13 cellular contexts compared by ENCODE assay signal in genomic region chr16:22188267-22188594, GRCh38. TPM values are rescaled to one million over a fixed set of nuclear protein-coding genes. Genes with fewer than 3 reads are reported as not detected.
DNase-seq lines count a peak whose midpoint lies in the region; ATAC-seq and TF ChIP-seq lines count a peak whose summit lies in the region.
"Had no signal": no experiment of that assay in that cellular context is flagged by ENCODE, and none has a peak within 500 bp of the region (broad histone marks: within the 10 kb centered on the region; RNA-seq: fewer than 3 reads in every experiment).

No MANE protein-coding gene starts in this region.

- TF ChIP-seq POLR2A in lower leg skin (IDR thresholded peaks at IDR 0.05): no peak

- peak overlapping the region; percentile 27 for H3K56ac ChIP-seq in mesendoderm (ENCODE audit: low read length)

- H2BK120ac ChIP-seq in mesendoderm (ENCODE audit: low read depth, low read length): no peak overlapping the region

- TF ChIP-seq CTCF in heart right ventricle (IDR thresholded peaks at IDR 0.05): no peak
- TF ChIP-seq CTCF in upper lobe of right lung (IDR thresholded peaks at IDR 0.05): no peak
- no peak for TF ChIP-seq CTCF in lower leg skin (IDR thresholded peaks at IDR 0.05)

- WGBS in heart right ventricle, 2 donors: 70 to 82% methylated on average over 2 of the region's 2 CpGs
- no CpG with 5 or more reads among the region's 2 CpGs for WGBS in mesendoderm (ENCODE audit: extremely low coverage, insufficient coverage, low lambda C conversion rate)
- 71 to 72% methylated on average over 2 of the region's 2 CpGs for WGBS in lower leg skin, 2 donors

- H3K27ac Mint-ChIP-seq in activated CD4-positive, alpha-beta memory T cell treated with anti-CD3 and anti-CD28 coated beads, Interleukin-2, amount 10 ng/mL, durations not matched to agents 7 days and 5 days: peak overlapping the region; percentile 62

- H3K4me2 ChIP-seq in mesendoderm (ENCODE audit: low read length): no peak overlapping the region

- CTCF ChIA-PET in activated CD4-positive, alpha-beta memory T cell treated with anti-CD3 and anti-CD28 coated beads, Interleukin-2, amount 10 ng/mL, durations not matched to agents 7 days and 5 days (lab: Charles Lee): interaction anchor here (0.6 to 14.1 kb wide), 28 partner anchors 14 to 240 kb away, joined by 3 to 183 read pairs (median 6); partner anchors contain the start of genes MOSMO, PDZD9, POLR3E and UQCRC2

- H3K18ac ChIP-seq in mesendoderm (ENCODE audit: low read length): no peak overlapping the region

- intact Hi-C loops in heart right ventricle (cut with DNase I) (loop anchor here (1.0 to 10.0 kb wide), 16 partner anchors 86 to 1033 kb away; partner anchors contain the start of genes PDZD9 (in 8 of the 10), UQCRC2 (in 3 of the 10), MOSMO (in 2 of the 10) and VWA3A (in 2 of the 10)), Right ventricle myocardium inferior (cut with DNase I) (loop anchor here (2.0 kb wide), 2 partner anchors 187 to 235 kb away; partner anchors contain the start of genes PDZD9 and UQCRC2), upper lobe of right lung (cut with DNase I) (loop anchor here (5.0 to 10.0 kb wide), 2 partner anchors 83 to 186 kb away; partner anchors contain the start of gene PDZD9), lower leg skin (cut with DNase I; ENCODE audit: low total_unique reads) (loop anchor here (5.0 kb wide), 1 partner anchor 186 kb away; the partner anchor contains the start of gene PDZD9)

- no peaks in the 10 kb centered on the region for H3K36me3 ChIP-seq in heart right ventricle
- no peaks in the 10 kb centered on the region for H3K36me3 ChIP-seq in mesendoderm (ENCODE audit: control insufficient read depth, insufficient read depth, low read length)
- H3K36me3 ChIP-seq in upper lobe of right lung: no peaks in the 10 kb centered on the region

- H3K79me2 ChIP-seq in mesendoderm (ENCODE audit: control insufficient read depth, insufficient read depth, low read length): no peaks in the 10 kb centered on the region

- no peaks in the 10 kb centered on the region for H3K79me1 ChIP-seq in mesendoderm (ENCODE audit: low read length)

- H3K4me1 Mint-ChIP-seq in activated CD4-positive, alpha-beta memory T cell treated with anti-CD3 and anti-CD28 coated beads, Interleukin-2, amount 10 ng/mL, durations not matched to agents 7 days and 5 days: peaks cover 32% of the 10 kb centered on the region

- no peaks in the 10 kb centered on the region for H3K36me3 Mint-ChIP-seq in activated CD4-positive, alpha-beta memory T cell treated with anti-CD3 and anti-CD28 coated beads, Interleukin-2, amount 10 ng/mL, durations not matched to agents 7 days and 5 days (ENCODE audit: low read depth)
- H3K36me3 Mint-ChIP-seq: activated CD8-positive, alpha-beta memory T cell treated with anti-CD3 and anti-CD28 coated beads, Interleukin-2, amount 10 ng/mL, durations not matched to agents 7 days and 5 days; mesothelial cell of epicardium had no signal

- POLR2A ChIA-PET in activated CD4-positive, alpha-beta memory T cell treated with anti-CD3 and anti-CD28 coated beads, Interleukin-2, amount 10 ng/mL, durations not matched to agents 7 days and 5 days (lab: Charles Lee): interaction anchor here (1.1 to 5.8 kb wide), 7 partner anchors 18 to 235 kb away, joined by 3 to 71 read pairs (median 11); partner anchors contain the start of genes EEF2K, MOSMO, POLR3E and UQCRC2

- H3K9me3 ChIP-seq in heart right ventricle (no peaks in the 10 kb centered on the region), upper lobe of right lung (no peaks in the 10 kb centered on the region)

- H3K27ac ChIP-seq in heart right ventricle (peak overlapping the region in 6 of 10 donors; percentile 29 to 98 (median 94)), mesendoderm (ENCODE audit: low read depth, low read length) (no peak overlapping the region), upper lobe of right lung (peak overlapping the region; percentile 12)

- no peak overlapping the region for H3K23ac ChIP-seq in mesendoderm (ENCODE audit: low read length)

- no peak overlapping the region for H3K4ac ChIP-seq in mesendoderm (ENCODE audit: low read depth, low read length)

- H4K8ac ChIP-seq in mesendoderm (ENCODE audit: low read depth, low read length): no peak overlapping the region

- DNase-seq in heart right ventricle (no peak), Right ventricle myocardium inferior (ENCODE audit: missing footprints) (no peak), mesendoderm (no peak), upper lobe of right lung (no peak), lower leg skin (ENCODE audit: low spot score in 2 of 2) (no peak), NCI-H510A treated with DMSO at 0.1 percent for 48 hours (lab: John Stamatoyannopoulos, UW) (no peak), GF-D8 (lab: John Stamatoyannopoulos, UW) (no peak)
- DNase-seq in activated CD4-positive, alpha-beta memory T cell treated with anti-CD3 and anti-CD28 coated beads, Interleukin-2, amount 10 ng/mL, durations not matched to agents 7 days and 5 days: no peak

- H3K27me3 ChIP-seq in heart right ventricle: no peaks in the 10 kb centered on the region
- no peaks in the 10 kb centered on the region for H3K27me3 ChIP-seq in mesendoderm (ENCODE audit: insufficient read depth, low read length, poor library complexity)
- no peaks in the 10 kb centered on the region for H3K27me3 ChIP-seq in upper lobe of right lung
- H3K27me3 ChIP-seq: dorsolateral prefrontal cortex had no signal

- H3K9ac ChIP-seq in mesendoderm (ENCODE audit: low read length): peak overlapping the region; percentile 6

- H3K4me3 Mint-ChIP-seq in activated CD4-positive, alpha-beta memory T cell treated with anti-CD3 and anti-CD28 coated beads, Interleukin-2, amount 10 ng/mL, durations not matched to agents 7 days and 5 days: no peak overlapping the region

- H3K9me3 Mint-ChIP-seq in activated CD4-positive, alpha-beta memory T cell treated with anti-CD3 and anti-CD28 coated beads, Interleukin-2, amount 10 ng/mL, durations not matched to agents 7 days and 5 days: no peaks in the 10 kb centered on the region
- H3K9me3 Mint-ChIP-seq: mesothelial cell of epicardium had no signal

- H3K4me1 ChIP-seq in heart right ventricle (peaks cover 8 to 40% (median 36%) of the 10 kb centered on the region in 9 donors), mesendoderm (ENCODE audit: control insufficient read depth, low read depth, low read length) (no peaks in the 10 kb centered on the region), upper lobe of right lung (peaks cover 28% of the 10 kb centered on the region)

- H3K4me3 ChIP-seq in heart right ventricle: no peak overlapping the region
- no peak overlapping the region for H3K4me3 ChIP-seq in mesendoderm (ENCODE audit: low read length)
- H3K4me3 ChIP-seq in upper lobe of right lung: no peak overlapping the region
- no peak overlapping the region for H3K4me3 ChIP-seq in lower leg skin (ENCODE audit: low read depth, poor library complexity, severe bottlenecking)

- no peak overlapping the region for H4K5ac ChIP-seq in mesendoderm (ENCODE audit: low read length)

- ATAC-seq in heart right ventricle: no peak
- no peak for ATAC-seq in Right ventricle myocardium inferior
- no peak for ATAC-seq in upper lobe of right lung
- ATAC-seq: activated CD8-positive, alpha-beta memory T cell treated with anti-CD3 and anti-CD28 coated beads, Interleukin-2, amount 10 ng/mL, durations not matched to agents 7 days and 5 days had no signal

- H2BK15ac ChIP-seq in mesendoderm (replicated peaks; ENCODE audit: low read depth): no peak overlapping the region

- H3K27me3 Mint-ChIP-seq in activated CD4-positive, alpha-beta memory T cell treated with anti-CD3 and anti-CD28 coated beads, Interleukin-2, amount 10 ng/mL, durations not matched to agents 7 days and 5 days: no peaks in the 10 kb centered on the region
- H3K27me3 Mint-ChIP-seq: activated CD8-positive, alpha-beta memory T cell treated with anti-CD3 and anti-CD28 coated beads, Interleukin-2, amount 10 ng/mL, durations not matched to agents 7 days and 5 days had no signal

- H2BK5ac ChIP-seq in mesendoderm (ENCODE audit: low read length): no peak overlapping the region

- H2AK5ac ChIP-seq in mesendoderm (ENCODE audit: low read length): no peak overlapping the region

RNA-seq across cellular contexts. Expression of gene EEF2K, which starts 17.8 kb away (rescaled TPM):
- total RNA-seq in heart right ventricle (10 to 100 TPM; 17.2 to 38.9 (median 23.2) TPM), Right ventricle myocardium inferior (28.8 TPM), upper lobe of right lung (34.9 TPM), lower leg skin (100 to 1,000 TPM in 1 of 4 donors, 10 to 100 TPM in 3; 47.8 to 112 (median 73.2) TPM)
- polyA plus RNA-seq in heart right ventricle: 10 to 100 TPM in 1 of 2 donors, 1 to 10 TPM in 1; 5.1 to 10.3 TPM
- total RNA-seq in activated CD4-positive, alpha-beta memory T cell treated with anti-CD3 and anti-CD28 coated beads, Interleukin-2, amount 10 ng/mL, durations not matched to agents 7 days and 5 days: 10 to 100 TPM; 22.1 to 24.8 TPM
- polyA plus RNA-seq in mesendoderm (2013, experiment 1 of 2): 6.1 TPM
- 5.5 TPM for polyA plus RNA-seq in mesendoderm (2013, experiment 2 of 2)

RNA-seq across cellular contexts. Expression of gene SDR42E2, which starts 25.9 kb away (rescaled TPM):
- total RNA-seq in heart right ventricle: under 1 TPM in 1 of 10 donors, not detected in 9; 0.09 TPM
- polyA plus RNA-seq in heart right ventricle: under 1 TPM in 1 of 2 donors, not detected in 1; 0.15 TPM
- not detected for total RNA-seq in Right ventricle myocardium inferior
- total RNA-seq in activated CD4-positive, alpha-beta memory T cell treated with anti-CD3 and anti-CD28 coated beads, Interleukin-2, amount 10 ng/mL, durations not matched to agents 7 days and 5 days: not detected
- polyA plus RNA-seq in mesendoderm (2013, experiment 1 of 2): 0.01 TPM
- 0.03 TPM for polyA plus RNA-seq in mesendoderm (2013, experiment 2 of 2)
- 0.14 TPM for total RNA-seq in upper lobe of right lung
- not detected for total RNA-seq in lower leg skin
- total RNA-seq: Daoy, RPMI7951 had no signal
